In genomic region chr6:158559895-158560786, GRCh38 we compare ENCODE assay signal across 8 cellular contexts. TPM values are rescaled to one million over a fixed set of nuclear protein-coding genes. Genes with fewer than 3 reads are reported as not detected.
DNase-seq lines count a peak whose midpoint lies in the region; ATAC-seq lines count a peak whose summit lies in the region.

Gene TMEM181 (plus strand): TSS chr6:158560091. CDS start chr6:158560225, 134 bp downstream.

- DNase-seq in ACHN (peak; percentile 81), NCI-H345 (lab: John Stamatoyannopoulos, UW) (peak; percentile 86), cerebellum (ENCODE audit: low spot score) (peak; percentile 79), kidney glomerular epithelial cell (lab: John Stamatoyannopoulos, UW) (peak; percentile 34)
- DNase-seq in activated CD4-positive, alpha-beta T cell treated with anti-CD3 and anti-CD28 coated beads for 1 hour = peak; percentile 85
- DNase-seq in stimulated activated CD4-positive, alpha-beta T cell treated with anti-CD3 and anti-CD28 coated beads, Interleukin-1b, Interleukin-23, amount 100 ng/mL, for 1 hour (ENCODE audit: low read depth in 2 of 2) = peak; percentile 63 to 68

- ATAC-seq in GM18858 (IDR thresholded peaks at IDR 0.05; ENCODE audit: unreplicated experiment) (peak; percentile 76), HG03095 (IDR thresholded peaks at IDR 0.05; ENCODE audit: unreplicated experiment) (peak; percentile 79)

- in situ Hi-C loops in ACHN (cut with HindIII; ENCODE audit: low pct_ligation_motif_present, low pct_unique_long_range_greater_than_20kb, low sequenced_read_pairs) = no loop called here

RNA-seq across cellular contexts. Expression of gene TMEM181, which starts in this region (rescaled TPM):
- 45.4 TPM for total RNA-seq in cerebellum

Comparison
In these comparisons a context has a peak if more than half of its experiments do, and no peak if none do; other contexts are left out.
1. Peak in every context shown above with its lines: DNase-seq and ATAC-seq.
2. DNase-seq: peak in every context shown above with its lines; median percentile 86 in NCI-H345; 85 in activated CD4-positive, alpha-beta T cell treated with anti-CD3 and anti-CD28 coated beads for 1 hour; 81 in ACHN; 79 in cerebellum; 66 in stimulated activated CD4-positive, alpha-beta T cell treated with anti-CD3 and anti-CD28 coated beads, Interleukin-1b, Interleukin-23, amount 100 ng/mL, for 1 hour; 34 in kidney glomerular epithelial cell.